Comparison of ENCODE assay signal across 29 cellular contexts in the genomic region with DNA sequence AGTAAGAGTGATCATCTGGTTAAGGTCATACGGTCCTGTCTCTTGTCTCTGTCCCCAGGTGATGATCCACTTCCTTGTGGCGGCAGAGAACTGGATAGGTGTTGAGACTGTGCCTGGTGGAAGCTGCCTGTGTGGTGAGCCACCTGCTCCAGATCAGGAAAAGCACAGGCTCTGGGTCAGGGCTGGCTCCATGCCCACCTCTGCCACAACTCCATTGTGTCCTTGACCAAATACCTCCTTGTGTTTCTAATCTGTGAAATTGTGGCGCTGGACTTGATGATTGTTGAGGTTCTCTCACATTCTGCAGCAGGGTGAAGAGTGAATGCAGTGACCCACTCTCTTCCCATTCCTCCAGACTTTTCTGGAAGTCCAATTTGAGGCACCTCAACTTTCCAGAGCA. TPM values are rescaled to one million over a fixed set of nuclear protein-coding genes. Genes with fewer than 3 reads are reported as not detected.
"Had no signal": no experiment of that assay in that cellular context is flagged by ENCODE, and none has a peak within 500 bp of the region (broad histone marks: within the 10 kb centered on the region; RNA-seq: fewer than 3 reads in every experiment).

No MANE protein-coding gene starts in this region.

- H3K27me3 ChIP-seq: colonic mucosa, gastrocnemius medialis, left lung had no signal

- H3K27ac ChIP-seq: colonic mucosa, dorsolateral prefrontal cortex, esophagus squamous epithelium, gastrocnemius medialis, heart right ventricle, left lung, lower lobe of right lung had no signal

- FAIRE-seq: endothelial cell of umbilical vein, islet of Langerhans, keratinocyte had no signal

- H3K9me3 ChIP-seq: colonic mucosa had no signal

- H3K4me1 ChIP-seq: colonic mucosa, esophagus squamous epithelium, gastrocnemius medialis, heart right ventricle, left lung, lower lobe of right lung had no signal

- ATAC-seq: gastrocnemius medialis, heart right ventricle, left cardiac atrium, left lung, left ventricle myocardium superior, lower lobe of right lung, mucosa of descending colon had no signal

- DNase-seq: colonic mucosa; dermis blood vessel endothelial cell; dorsolateral prefrontal cortex; effector CD4-positive, alpha-beta T cell; effector memory CD4-positive, alpha-beta T cell; esophagus squamous epithelium; foreskin fibroblast; foreskin melanocyte; gastrocnemius medialis; glutamatergic neuron; head of caudate nucleus; heart right ventricle; hippocampal formation; left cardiac atrium; left lung; left ventricle myocardium superior; lower lobe of right lung; mesenchymal stem cell; mucosa of descending colon; naive B cell had no signal

- H3K4me3 ChIP-seq: colonic mucosa, dorsolateral prefrontal cortex, esophagus squamous epithelium, gastrocnemius medialis, heart right ventricle, left lung, lower lobe of right lung, mucosa of descending colon had no signal

- H3K36me3 ChIP-seq: colonic mucosa, esophagus squamous epithelium, gastrocnemius medialis, heart right ventricle, left lung, lower lobe of right lung had no signal

RNA-seq across cellular contexts. Expression of a gene that starts 45.7 kb away (rescaled TPM):
- total RNA-seq: colonic mucosa, dermis blood vessel endothelial cell, endothelial cell of umbilical vein, epithelial cell of proximal tubule, esophagus squamous epithelium, glomerular endothelial cell, kidney epithelial cell, left cardiac atrium, left lung, left ventricle myocardium superior, lung microvascular endothelial cell, mucosa of descending colon had no signal
- polyA plus RNA-seq: endothelial cell of umbilical vein, esophagus, heart right ventricle had no signal

RNA-seq across cellular contexts. Expression of a gene that starts 48.9 kb away (rescaled TPM):
- total RNA-seq: dermis blood vessel endothelial cell, endothelial cell of umbilical vein, epithelial cell of proximal tubule, glomerular endothelial cell, lung microvascular endothelial cell, myocyte had no signal
- polyA plus RNA-seq: endothelial cell of umbilical vein had no signal
